ENCODE assay signal across 15 cellular contexts in genomic region chr4:78032446-78032845, GRCh38. TPM values are rescaled to one million over a fixed set of nuclear protein-coding genes. Genes with fewer than 3 reads are reported as not detected.
A peak's percentile ranks its signal among the peaks of the same experiment; 100 is the strongest.
DNase-seq lines count a peak whose midpoint lies in the region; ATAC-seq and TF ChIP-seq lines count a peak whose summit lies in the region.
"Had no signal": no experiment of that assay in that cellular context is flagged by ENCODE, and none has a peak within 500 bp of the region (broad histone marks: within the 10 kb centered on the region; RNA-seq: fewer than 3 reads in every experiment).

No MANE protein-coding gene starts in this region.

- H3K27ac ChIP-seq in foreskin keratinocyte, result no peak overlapping the region
- H3K27ac ChIP-seq: left lung, right atrium auricular region, VCaP had no signal

- TF ChIP-seq CTCF in foreskin keratinocyte (conservative IDR thresholded peaks at IDR 0.05) (no peak), GM10248 (IDR thresholded peaks at IDR 0.05; ENCODE audit: control extremely low read depth, extremely low read depth, low read depth, missing control alignments) (no peak)

- DNase-seq in ELF-1 (ENCODE audit: low read depth, low spot score), result peak; percentile 75
- DNase-seq in NCI-H146 (lab: John Stamatoyannopoulos, UW), result peak; percentile 100
- peak; percentile 29 to 59 for DNase-seq in NCI-H526 (lab: John Stamatoyannopoulos, UW)
- peak in 1 of 2 donors; percentile 41 for DNase-seq in foreskin keratinocyte
- DNase-seq in H4 (ENCODE audit: low spot score), result no peak
- no peak for DNase-seq in GM10248 (ENCODE audit: extremely low spot score)
- DNase-seq: activated CD8-positive, alpha-beta memory T cell treated with anti-CD3 and anti-CD28 coated beads, Interleukin-2, amount 50 U/mL, for 48 hours; erythroblast; left lung; stimulated activated CD4-positive, alpha-beta T cell treated with anti-CD3 and anti-CD28 coated beads, Interleukin-4, amount 100 ng/mL, for 24 hours had no signal

- CTCF ChIA-PET in GM10248 (lab: Yijun Ruan, JAX), result no interaction called here

- ATAC-seq in foreskin keratinocyte (peak; percentile 36), HG03095 (IDR thresholded peaks at IDR 0.05; ENCODE audit: unreplicated experiment) (no peak), GM18520 (IDR thresholded peaks at IDR 0.05; ENCODE audit: unreplicated experiment) (no peak)
- ATAC-seq: left lung; stimulated activated memory B cell treated with anti-CD40 and anti-IgM and Interleukin-4, amounts not matched to agents 10 μg/mL and 1 μg/mL and 100 μg/mL, for 72 hours had no signal

- POLR2A ChIA-PET in GM10248 (lab: Yijun Ruan, JAX), result no interaction called here

- H3K27me3 ChIP-seq in foreskin keratinocyte, result no peaks in the 10 kb centered on the region
- H3K27me3 ChIP-seq: right atrium auricular region had no signal

- no peaks in the 10 kb centered on the region for H3K4me1 ChIP-seq in foreskin keratinocyte
- H3K4me1 ChIP-seq: left lung, right atrium auricular region had no signal

RNA-seq across cellular contexts. Expression of gene FRAS1, which starts 24.7 kb away (rescaled TPM):
- 7.1 and 7.9 TPM in 2 replicates for total RNA-seq in foreskin keratinocyte
- 1.3 TPM in 2 replicates for polyA plus RNA-seq in foreskin keratinocyte
- total RNA-seq in H4 (2014; rRNA removed; shearing (Covaris generic)), result 0.43 and 1.8 TPM in 2 replicates

Comparison
In these comparisons a context has a peak if more than half of its experiments do, and no peak if none do; other contexts are left out.
1. DNase-seq: peak in ELF-1 (single experiment), NCI-H146 (single experiment) and NCI-H526 (2 of 2); none in H4 (single experiment) and GM10248 (single experiment).